ENCODE assay signal across 1 cellular context in genomic region chr7:150959739-150960734, GRCh38.
A peak's percentile ranks its signal among the peaks of the same experiment; 100 is the strongest.
TF ChIP-seq lines count a peak whose summit lies in the region.

No MANE protein-coding gene starts in this region.

TF ChIP-seq in K562, 482 proteins besides CTCF, POLR2A, EP300 and RAD21 (continued from another document and continues in another):
- peak; percentile 87; the same call in 1 of the 2 replicates for TF ChIP-seq ZNF449 (CRISPR knock-in tag; IDR thresholded peaks at IDR 0.05)
- TF ChIP-seq KAT2B (IDR thresholded peaks at IDR 0.05; ENCODE audit: low read depth, low read length) = no peak
- TF ChIP-seq HDAC3 (IDR thresholded peaks at IDR 0.05; ENCODE audit: borderline replicate concordance, partially characterized antibody) = no peak
- peak; percentile 87 for TF ChIP-seq LCOR (CRISPR knock-in tag; IDR thresholded peaks at IDR 0.05)
- no peak for TF ChIP-seq NUFIP1 (IDR thresholded peaks at IDR 0.05; ENCODE audit: partially characterized antibody)
- TF ChIP-seq MECOM (CRISPR knock-in tag; IDR thresholded peaks at IDR 0.05) = peak; percentile 91
- peak; percentile 51 for TF ChIP-seq ETS2 (tag; IDR thresholded peaks at IDR 0.05; ENCODE audit: borderline replicate concordance, poor library complexity, severe bottlenecking)
- TF ChIP-seq NR2F6 (CRISPR knock-in tag; IDR thresholded peaks at IDR 0.05) = no peak
- no peak for TF ChIP-seq ZNF551 (CRISPR knock-in tag; IDR thresholded peaks at IDR 0.05)
- TF ChIP-seq STAG1 (CRISPR knock-in tag; IDR thresholded peaks at IDR 0.05; ENCODE audit: borderline replicate concordance) = no peak
- peak; percentile 95 for TF ChIP-seq NFIC (IDR thresholded peaks at IDR 0.05)
- TF ChIP-seq ZNF639 (CRISPR knock-in tag; conservative IDR thresholded peaks at IDR 0.05 in 1 of 2, IDR thresholded peaks at IDR 0.05 in 1 of 2) = peak in 1 of 2 experiments; percentile 85; a peak in 2 of 4 replicates
- TF ChIP-seq ZNF75A (CRISPR knock-in tag; IDR thresholded peaks at IDR 0.05) = peak; percentile 61; the same call in 1 of the 2 replicates
- no peak for TF ChIP-seq ZNF184 (CRISPR knock-in tag; IDR thresholded peaks at IDR 0.05)
- 0 out of 2 replicates have a peak, but pooled peaks have one; percentile 8 for TF ChIP-seq RHOXF2B (CRISPR knock-in tag; conservative IDR thresholded peaks at IDR 0.05)
- no peak for TF ChIP-seq RNF219 (CRISPR knock-in tag; IDR thresholded peaks at IDR 0.05)
- TF ChIP-seq TCF7 (IDR thresholded peaks at IDR 0.05; ENCODE audit: borderline replicate concordance) = peak; percentile 90
- TF ChIP-seq ZBTB17 (CRISPR knock-in tag; IDR thresholded peaks at IDR 0.05) = peak; percentile 92
- TF ChIP-seq EWSR1 (IDR thresholded peaks at IDR 0.05; ENCODE audit: borderline replicate concordance, low read depth, partially characterized antibody) = no peak
- TF ChIP-seq HDAC2 (IDR thresholded peaks at IDR 0.05) = peak; percentile 100
- no peak for TF ChIP-seq TSC22D4 (tag; IDR thresholded peaks at IDR 0.05)
- TF ChIP-seq MCM2 (IDR thresholded peaks at IDR 0.05; ENCODE audit: low read depth) = no peak
- TF ChIP-seq TAL1 (IDR thresholded peaks at IDR 0.05) = peak; percentile 98
- TF ChIP-seq DACH1 (IDR thresholded peaks at IDR 0.05; ENCODE audit: partially characterized antibody) = peak; percentile 71
- peak; percentile 36 for TF ChIP-seq SMARCB1 (IDR thresholded peaks at IDR 0.05; ENCODE audit: insufficient read length, low read depth)
- peak; percentile 64; the same call in 1 of the 2 replicates for TF ChIP-seq NFE2 (IDR thresholded peaks at IDR 0.05; ENCODE audit: low read depth)
- no peak for TF ChIP-seq SRSF9 (IDR thresholded peaks at IDR 0.05; ENCODE audit: borderline replicate concordance, low read depth, low read length)
- TF ChIP-seq ZNF583 (CRISPR knock-in tag; IDR thresholded peaks at IDR 0.05) = peak; percentile 95
- peak; percentile 91 for TF ChIP-seq ZNF76 (CRISPR knock-in tag; IDR thresholded peaks at IDR 0.05; ENCODE audit: borderline replicate concordance)
- peak in 1 of 2 experiments; percentile 98; a peak in 2 of 4 replicates for TF ChIP-seq ZMIZ1 (IDR thresholded peaks at IDR 0.05; ENCODE audit: low read depth in 2 of 2, low read length in 2 of 2)
- TF ChIP-seq MCM3 (IDR thresholded peaks at IDR 0.05) = no peak
- TF ChIP-seq DIDO1 (tag; IDR thresholded peaks at IDR 0.05; ENCODE audit: low read depth) = peak; percentile 77
- peak; percentile 97 for TF ChIP-seq MTA2 (IDR thresholded peaks at IDR 0.05; ENCODE audit: low read depth)
- TF ChIP-seq STAT6 (CRISPR knock-in tag; IDR thresholded peaks at IDR 0.05) = no peak; the same call in 1 of the 2 replicates
- TF ChIP-seq RERE (CRISPR knock-in tag; IDR thresholded peaks at IDR 0.05; ENCODE audit: borderline replicate concordance) = no peak
- peak; percentile 79 for TF ChIP-seq MIER1 (IDR thresholded peaks at IDR 0.05; ENCODE audit: low read depth)
- peak; percentile 68 for TF ChIP-seq PKNOX1 (IDR thresholded peaks at IDR 0.05)
- TF ChIP-seq ZNF655 (CRISPR knock-in tag; IDR thresholded peaks at IDR 0.05) = no peak
- TF ChIP-seq HDAC6 (IDR thresholded peaks at IDR 0.05; ENCODE audit: low read depth, low read length) = no peak
- TF ChIP-seq TEAD4 (IDR thresholded peaks at IDR 0.05; ENCODE audit: low read length) = peak; percentile 99
- no peak for TF ChIP-seq TEAD4 (CRISPR knock-in tag; IDR thresholded peaks at IDR 0.05; ENCODE audit: borderline replicate concordance)
- no peak for TF ChIP-seq THRA (IDR thresholded peaks at IDR 0.05)
- peak; percentile 99 for TF ChIP-seq MYC (IDR thresholded peaks at IDR 0.05; ENCODE audit: low read depth, low read length)
- peak; percentile 88 for TF ChIP-seq MYC (CRISPR knock-in tag; IDR thresholded peaks at IDR 0.05; ENCODE audit: borderline replicate concordance, low read depth)
